ENCODE assay signal across 2 cellular contexts in genomic region chr7:108570146-108570755, GRCh38.
TF ChIP-seq lines count a peak whose summit lies in the region.

No MANE protein-coding gene starts in this region.

TF ChIP-seq in GM23338, 12 proteins besides CTCF, POLR2A, EP300 and RAD21:
- no peak for TF ChIP-seq EZH2 (IDR thresholded peaks at IDR 0.05; ENCODE audit: low read depth, unreplicated experiment)

TF ChIP-seq in K562, 482 proteins besides CTCF, POLR2A, EP300 and RAD21 (continues in another document):
- TF ChIP-seq SMAD2 (IDR thresholded peaks at IDR 0.05; ENCODE audit: low read depth, low read length) = no peak
- TF ChIP-seq ZNF445 (CRISPR knock-in tag; IDR thresholded peaks at IDR 0.05; ENCODE audit: low read depth) = no peak
- no peak for TF ChIP-seq NCOA4 (IDR thresholded peaks at IDR 0.05; ENCODE audit: partially characterized antibody)
- TF ChIP-seq, protein P1, sequence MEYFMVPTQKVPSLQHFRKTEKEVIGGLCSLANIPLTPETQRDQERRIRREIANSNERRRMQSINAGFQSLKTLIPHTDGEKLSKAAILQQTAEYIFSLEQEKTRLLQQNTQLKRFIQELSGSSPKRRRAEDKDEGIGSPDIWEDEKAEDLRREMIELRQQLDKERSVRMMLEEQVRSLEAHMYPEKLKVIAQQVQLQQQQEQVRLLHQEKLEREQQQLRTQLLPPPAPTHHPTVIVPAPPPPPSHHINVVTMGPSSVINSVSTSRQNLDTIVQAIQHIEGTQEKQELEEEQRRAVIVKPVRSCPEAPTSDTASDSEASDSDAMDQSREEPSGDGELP (CRISPR knock-in tag; IDR thresholded peaks at IDR 0.05; ENCODE audit: borderline replicate concordance) = no peak
- no peak for TF ChIP-seq NR0B1 (IDR thresholded peaks at IDR 0.05; ENCODE audit: partially characterized antibody)
- TF ChIP-seq SP2 (IDR thresholded peaks at IDR 0.05; ENCODE audit: extremely low read depth, low read depth, low read length, poor library complexity, severe bottlenecking) = no peak
- TF ChIP-seq NFIX (CRISPR knock-in tag; IDR thresholded peaks at IDR 0.05; ENCODE audit: low read depth) = no peak
- no peak for TF ChIP-seq PCBP2 (IDR thresholded peaks at IDR 0.05; ENCODE audit: low read depth, low read length, poor library complexity, severe bottlenecking)
- no peak for TF ChIP-seq GTF3C2 (IDR thresholded peaks at IDR 0.05; ENCODE audit: borderline replicate concordance, extremely low read depth, insufficient read length)
- TF ChIP-seq TCF3 (CRISPR knock-in tag; IDR thresholded peaks at IDR 0.05) = peak; percentile 33; the same call in 1 of the 2 replicates
- no peak for TF ChIP-seq PPARD (CRISPR knock-in tag; IDR thresholded peaks at IDR 0.05)
- TF ChIP-seq CBFB (CRISPR knock-in tag; IDR thresholded peaks at IDR 0.05) = 0 out of 2 replicates have a peak, but pooled peaks have one; percentile 25
- no peak for TF ChIP-seq RBM25 (IDR thresholded peaks at IDR 0.05; ENCODE audit: low read depth, low read length, severe bottlenecking)
- no peak for TF ChIP-seq ZNF717 (CRISPR knock-in tag; IDR thresholded peaks at IDR 0.05)
- no peak for TF ChIP-seq BCL6 (CRISPR knock-in tag; IDR thresholded peaks at IDR 0.05)
- TF ChIP-seq HOXB6 (CRISPR knock-in tag; IDR thresholded peaks at IDR 0.05; ENCODE audit: borderline replicate concordance) = no peak
- no peak for TF ChIP-seq U2AF1 (optimal IDR thresholded peaks at IDR 0.05; ENCODE audit: low read depth, low read length)
- no peak for TF ChIP-seq ZC3H11A (IDR thresholded peaks at IDR 0.05; ENCODE audit: low read depth, low read length)
- TF ChIP-seq MTA2 (IDR thresholded peaks at IDR 0.05; ENCODE audit: low read depth) = no peak
- TF ChIP-seq POLR3A (IDR thresholded peaks at IDR 0.05; ENCODE audit: borderline replicate concordance, extremely low read depth, insufficient read depth, insufficient read length) = no peak
- no peak for TF ChIP-seq RBM34 (IDR thresholded peaks at IDR 0.05; ENCODE audit: borderline replicate concordance, insufficient read depth, low read length)
- no peak for TF ChIP-seq MCM5 (IDR thresholded peaks at IDR 0.05; ENCODE audit: low read depth)
- TF ChIP-seq, protein P2, sequence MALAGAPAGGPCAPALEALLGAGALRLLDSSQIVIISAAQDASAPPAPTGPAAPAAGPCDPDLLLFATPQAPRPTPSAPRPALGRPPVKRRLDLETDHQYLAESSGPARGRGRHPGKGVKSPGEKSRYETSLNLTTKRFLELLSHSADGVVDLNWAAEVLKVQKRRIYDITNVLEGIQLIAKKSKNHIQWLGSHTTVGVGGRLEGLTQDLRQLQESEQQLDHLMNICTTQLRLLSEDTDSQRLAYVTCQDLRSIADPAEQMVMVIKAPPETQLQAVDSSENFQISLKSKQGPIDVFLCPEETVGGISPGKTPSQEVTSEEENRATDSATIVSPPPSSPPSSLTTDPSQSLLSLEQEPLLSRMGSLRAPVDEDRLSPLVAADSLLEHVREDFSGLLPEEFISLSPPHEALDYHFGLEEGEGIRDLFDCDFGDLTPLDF (CRISPR knock-in tag; IDR thresholded peaks at IDR 0.05) = no peak
- no peak for TF ChIP-seq GABPA (tag; conservative IDR thresholded peaks at IDR 0.05; ENCODE audit: low read depth)
- TF ChIP-seq TAF9B (IDR thresholded peaks at IDR 0.05; ENCODE audit: partially characterized antibody) = no peak
- no peak; the same call in 1 of the 2 replicates for TF ChIP-seq KAT7 (CRISPR knock-in tag; IDR thresholded peaks at IDR 0.05; ENCODE audit: borderline replicate concordance)
- no peak for TF ChIP-seq CCNT2 (IDR thresholded peaks at IDR 0.05; ENCODE audit: borderline replicate concordance, extremely low read depth, insufficient read length, low read depth, low read length)
- no peak for TF ChIP-seq ZNF143 (CRISPR knock-in tag; IDR thresholded peaks at IDR 0.05)
- no peak for TF ChIP-seq ELF4 (CRISPR knock-in tag; IDR thresholded peaks at IDR 0.05)
- no peak for TF ChIP-seq ZBTB43 (CRISPR knock-in tag; IDR thresholded peaks at IDR 0.05)
- no peak for TF ChIP-seq ZNF165 (CRISPR knock-in tag; IDR thresholded peaks at IDR 0.05; ENCODE audit: borderline replicate concordance)
- no peak for TF ChIP-seq RAD51 (IDR thresholded peaks at IDR 0.05; ENCODE audit: borderline replicate concordance, low read depth)
- peak; percentile 71 for TF ChIP-seq RBM22 (IDR thresholded peaks at IDR 0.05; ENCODE audit: low read depth, low read length, poor library complexity, severe bottlenecking)
- TF ChIP-seq ZNF436 (CRISPR knock-in tag; IDR thresholded peaks at IDR 0.05) = no peak
- TF ChIP-seq EZH2 (IDR thresholded peaks at IDR 0.05; ENCODE audit: borderline replicate concordance, low read depth, low read length) = no peak
- no peak for TF ChIP-seq COPS2 (conservative IDR thresholded peaks at IDR 0.05)
- TF ChIP-seq, protein P3, sequence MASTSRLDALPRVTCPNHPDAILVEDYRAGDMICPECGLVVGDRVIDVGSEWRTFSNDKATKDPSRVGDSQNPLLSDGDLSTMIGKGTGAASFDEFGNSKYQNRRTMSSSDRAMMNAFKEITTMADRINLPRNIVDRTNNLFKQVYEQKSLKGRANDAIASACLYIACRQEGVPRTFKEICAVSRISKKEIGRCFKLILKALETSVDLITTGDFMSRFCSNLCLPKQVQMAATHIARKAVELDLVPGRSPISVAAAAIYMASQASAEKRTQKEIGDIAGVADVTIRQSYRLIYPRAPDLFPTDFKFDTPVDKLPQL (IDR thresholded peaks at IDR 0.05; ENCODE audit: extremely low read depth, insufficient read length) = no peak
- TF ChIP-seq, protein P4, sequence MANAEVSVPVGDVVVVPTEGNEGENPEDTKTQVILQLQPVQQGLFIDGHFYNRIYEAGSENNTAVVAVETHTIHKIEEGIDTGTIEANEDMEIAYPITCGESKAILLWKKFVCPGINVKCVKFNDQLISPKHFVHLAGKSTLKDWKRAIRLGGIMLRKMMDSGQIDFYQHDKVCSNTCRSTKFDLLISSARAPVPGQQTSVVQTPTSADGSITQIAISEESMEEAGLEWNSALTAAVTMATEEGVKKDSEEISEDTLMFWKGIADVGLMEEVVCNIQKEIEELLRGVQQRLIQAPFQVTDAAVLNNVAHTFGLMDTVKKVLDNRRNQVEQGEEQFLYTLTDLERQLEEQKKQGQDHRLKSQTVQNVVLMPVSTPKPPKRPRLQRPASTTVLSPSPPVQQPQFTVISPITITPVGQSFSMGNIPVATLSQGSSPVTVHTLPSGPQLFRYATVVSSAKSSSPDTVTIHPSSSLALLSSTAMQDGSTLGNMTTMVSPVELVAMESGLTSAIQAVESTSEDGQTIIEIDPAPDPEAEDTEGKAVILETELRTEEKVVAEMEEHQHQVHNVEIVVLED (CRISPR knock-in tag; IDR thresholded peaks at IDR 0.05) = no peak
- TF ChIP-seq, protein P5, sequence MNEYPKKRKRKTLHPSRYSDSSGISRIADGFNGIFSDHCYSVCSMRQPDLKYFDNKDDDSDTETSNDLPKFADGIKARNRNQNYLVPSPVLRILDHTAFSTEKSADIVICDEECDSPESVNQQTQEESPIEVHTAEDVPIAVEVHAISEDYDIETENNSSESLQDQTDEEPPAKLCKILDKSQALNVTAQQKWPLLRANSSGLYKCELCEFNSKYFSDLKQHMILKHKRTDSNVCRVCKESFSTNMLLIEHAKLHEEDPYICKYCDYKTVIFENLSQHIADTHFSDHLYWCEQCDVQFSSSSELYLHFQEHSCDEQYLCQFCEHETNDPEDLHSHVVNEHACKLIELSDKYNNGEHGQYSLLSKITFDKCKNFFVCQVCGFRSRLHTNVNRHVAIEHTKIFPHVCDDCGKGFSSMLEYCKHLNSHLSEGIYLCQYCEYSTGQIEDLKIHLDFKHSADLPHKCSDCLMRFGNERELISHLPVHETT (CRISPR knock-in tag; conservative IDR thresholded peaks at IDR 0.05 in 1 of 2, IDR thresholded peaks at IDR 0.05 in 1 of 2) = peak in 1 of 2 experiments; percentile 42; a peak in 1 of 4 replicates
- no peak for TF ChIP-seq HEY1 (CRISPR knock-in tag; IDR thresholded peaks at IDR 0.05; ENCODE audit: borderline replicate concordance)
- TF ChIP-seq, protein P6, sequence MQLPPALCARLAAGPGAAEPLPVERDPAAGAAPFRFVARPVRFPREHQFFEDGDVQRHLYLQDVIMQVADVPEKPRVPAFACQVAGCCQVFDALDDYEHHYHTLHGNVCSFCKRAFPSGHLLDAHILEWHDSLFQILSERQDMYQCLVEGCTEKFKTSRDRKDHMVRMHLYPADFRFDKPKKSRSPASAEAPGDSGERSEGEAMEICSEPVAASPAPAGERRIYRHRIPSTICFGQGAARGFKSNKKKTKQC (CRISPR knock-in tag; IDR thresholded peaks at IDR 0.05) = no peak
- no peak for TF ChIP-seq JUND (IDR thresholded peaks at IDR 0.05; ENCODE audit: borderline replicate concordance, low read depth, low read length)
- 0 out of 3 replicates have a peak, but pooled peaks have one; percentile 26 for TF ChIP-seq JUND (tag; IDR thresholded peaks at IDR 0.05; ENCODE audit: borderline replicate concordance, low read depth, low read length)
- TF ChIP-seq ZSCAN32 (CRISPR knock-in tag; IDR thresholded peaks at IDR 0.05) = 0 out of 2 replicates have a peak, but pooled peaks have one; percentile 2
- TF ChIP-seq ATF6 (CRISPR knock-in tag; IDR thresholded peaks at IDR 0.05) = peak; percentile 68
- TF ChIP-seq GTF2E2 (tag; IDR thresholded peaks at IDR 0.05) = 0 out of 2 replicates have a peak, but pooled peaks have one; percentile 50
- no peak for TF ChIP-seq AFF4 (CRISPR knock-in tag; IDR thresholded peaks at IDR 0.05)
